Comparison of ENCODE assay signal across 8 cellular contexts in the genomic region with DNA sequence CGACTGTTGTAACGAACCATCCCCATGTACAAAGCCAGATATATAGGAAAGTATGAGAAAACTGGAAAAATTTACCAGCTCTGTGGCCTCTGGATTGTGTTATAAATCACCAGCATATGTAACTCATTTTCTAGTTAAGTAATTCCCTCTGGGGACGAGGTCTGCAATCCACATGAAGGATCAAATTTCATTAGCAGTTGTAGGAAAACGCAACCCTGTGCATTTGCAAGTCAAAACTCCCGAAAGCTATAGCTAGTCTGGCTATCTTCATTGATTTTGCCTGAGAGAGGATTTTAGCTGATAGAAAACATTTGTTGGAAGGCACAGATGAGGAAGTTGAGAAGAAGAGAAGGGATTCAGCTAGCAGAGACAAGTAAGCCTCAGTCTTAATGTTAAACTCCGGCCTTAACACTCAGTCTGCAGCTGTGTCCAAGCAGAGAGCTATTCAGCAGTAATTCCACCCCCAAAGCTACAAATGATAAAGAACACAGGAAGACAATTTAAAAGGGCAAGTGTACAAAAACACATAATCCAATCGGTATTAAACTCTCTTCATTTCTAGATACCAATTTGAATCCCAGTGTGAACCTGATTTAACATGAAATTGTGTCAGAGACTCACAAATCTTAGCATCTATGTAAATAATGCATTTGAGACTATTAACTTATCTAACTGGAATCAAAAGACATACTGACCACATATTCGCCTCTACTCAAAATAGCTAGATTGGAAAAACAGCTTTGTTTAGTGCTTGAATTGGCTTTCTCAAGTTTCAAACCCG. TPM values are rescaled to one million over a fixed set of nuclear protein-coding genes. Genes with fewer than 3 reads are reported as not detected.
A peak's percentile ranks its signal among the peaks of the same experiment; 100 is the strongest.
DNase-seq lines count a peak whose midpoint lies in the region; ATAC-seq and TF ChIP-seq lines count a peak whose summit lies in the region.

No MANE protein-coding gene starts in this region.

- peaks cover 19% of the 10 kb centered on the region for H3K36me3 ChIP-seq in brain microvascular endothelial cell (replicated peaks)
- H3K36me3 ChIP-seq in aorta (ENCODE audit: control insufficient read depth in 1 of 2, insufficient read depth in 2 of 2, low read length in 1 of 2) = no peaks in the 10 kb centered on the region

- H3K4me3 ChIP-seq in brain microvascular endothelial cell (ENCODE audit: low read depth, low read length) (peak overlapping the region; percentile 82), aorta (ENCODE audit: low read length in 2 of 2) (peak overlapping the region; percentile 73 to 96)

- peaks cover 4 to 7% of the 10 kb centered on the region in 2 donors for H3K4me1 ChIP-seq in aorta (ENCODE audit: control insufficient read depth in 1 of 2, insufficient read depth in 2 of 2, low read length in 2 of 2)

- no peaks in the 10 kb centered on the region for H3K9me3 Mint-ChIP-seq in natural killer cell
- no peaks in the 10 kb centered on the region for H3K9me3 Mint-ChIP-seq in natural killer cell treated with Interleukin-12 subunit alpha and Interleukin-12 subunit beta and Interleukin-15 and Interleukin-18, amount 100 ng/mL, for 72 hours

- ATAC-seq in natural killer cell = peak in 2 of 3 donors; percentile 8 to 25
- no peak for ATAC-seq in natural killer cell treated with Interleukin-12 subunit alpha and Interleukin-12 subunit beta and Interleukin-15 and Interleukin-18, amount 100 ng/mL, for 72 hours
- ATAC-seq in left lobe of liver = peak; percentile 26
- ATAC-seq in aorta (ENCODE audit: low FRiP score) = peak; percentile 70
- ATAC-seq in HG02970 (IDR thresholded peaks at IDR 0.05; ENCODE audit: low FRiP score, unreplicated experiment) = no peak
- no peak for ATAC-seq in HG03135 (IDR thresholded peaks at IDR 0.05; ENCODE audit: unreplicated experiment)

- no peak overlapping the region for H3K27ac Mint-ChIP-seq in natural killer cell
- H3K27ac Mint-ChIP-seq in natural killer cell treated with Interleukin-12 subunit alpha and Interleukin-12 subunit beta and Interleukin-15 and Interleukin-18, amount 100 ng/mL, for 72 hours = no peak overlapping the region

- no peak overlapping the region for H3K4me3 Mint-ChIP-seq in natural killer cell
- no peak overlapping the region for H3K4me3 Mint-ChIP-seq in natural killer cell treated with Interleukin-12 subunit alpha and Interleukin-12 subunit beta and Interleukin-15 and Interleukin-18, amount 100 ng/mL, for 72 hours

- no peaks in the 10 kb centered on the region for H3K27me3 ChIP-seq in brain microvascular endothelial cell (replicated peaks)
- H3K27me3 ChIP-seq in aorta (ENCODE audit: control insufficient read depth in 1 of 2, insufficient read depth in 2 of 2, low read length in 1 of 2) = no peaks in the 10 kb centered on the region

- DNase-seq in natural killer cell (no peak), NCI-H2029 treated with DMSO at 0.1 percent for 48 hours (lab: John Stamatoyannopoulos, UW) (peak; percentile 54), brain microvascular endothelial cell (peak; percentile 58), left lobe of liver (ENCODE audit: low spot score) (no peak), aorta (no peak)
- DNase-seq in natural killer cell treated with Interleukin-12 subunit alpha and Interleukin-12 subunit beta and Interleukin-15 and Interleukin-18, amount 100 ng/mL, for 72 hours (ENCODE audit: low spot score) = no peak

- H3K27me3 Mint-ChIP-seq in natural killer cell (ENCODE audit: low read depth in 2 of 2) = no peaks in the 10 kb centered on the region
- H3K27me3 Mint-ChIP-seq in natural killer cell treated with Interleukin-12 subunit alpha and Interleukin-12 subunit beta and Interleukin-15 and Interleukin-18, amount 100 ng/mL, for 72 hours = no peaks in the 10 kb centered on the region

- in situ Hi-C loops in brain microvascular endothelial cell (cut with HindIII; ENCODE audit: low pct_ligation_motif_present, low sequenced_read_pairs) = no loop called here

- intact Hi-C loops in natural killer cell (cut with micrococcal nuclease) = loop anchor here (10.0 kb wide), 1 partner anchor 183 kb away; the partner anchor contains the start of gene LARP4
- intact Hi-C loops in aorta (cut with DNase I) = loop anchor here (2.0 to 5.0 kb wide), 6 partner anchors 25 to 91 kb away; partner anchors contain the start of gene LIMA1 (in 2 of the 2)

- H3K4me1 Mint-ChIP-seq in natural killer cell = peaks cover 13 to 23% of the 10 kb centered on the region in 2 donors
- H3K4me1 Mint-ChIP-seq in natural killer cell treated with Interleukin-12 subunit alpha and Interleukin-12 subunit beta and Interleukin-15 and Interleukin-18, amount 100 ng/mL, for 72 hours (ENCODE audit: low read depth in 2 of 2) = peaks cover 19 to 21% of the 10 kb centered on the region in 2 donors

- no peaks in the 10 kb centered on the region for H3K9me3 ChIP-seq in aorta (ENCODE audit: control insufficient read depth, low read length)

- no peak for TF ChIP-seq CTCF in natural killer cell (IDR thresholded peaks at IDR 0.05)
- TF ChIP-seq CTCF in brain microvascular endothelial cell (IDR thresholded peaks at IDR 0.05; ENCODE audit: low read depth, low read length, missing control alignments) = no peak

- WGBS in aorta, 2 donors = 2% methylated on average over 9 of the region's 9 CpGs

- no peaks in the 10 kb centered on the region for H3K36me3 Mint-ChIP-seq in natural killer cell
- no peaks in the 10 kb centered on the region for H3K36me3 Mint-ChIP-seq in natural killer cell treated with Interleukin-12 subunit alpha and Interleukin-12 subunit beta and Interleukin-15 and Interleukin-18, amount 100 ng/mL, for 72 hours

- H3K27ac ChIP-seq in brain microvascular endothelial cell (peak overlapping the region; percentile 82), aorta (ENCODE audit: low read depth in 1 of 2, low read length in 2 of 2) (peak overlapping the region; percentile 64 to 86)

RNA-seq across cellular contexts. Expression of gene CERS5, which starts 54.2 kb away (rescaled TPM):
- total RNA-seq in natural killer cell = 10 to 100 TPM; 69.9 to 81.2 (median 75.8) TPM
- 100 to 1,000 TPM in 1 of 2 donors, 10 to 100 TPM in 1; 72.1 to 115 TPM for total RNA-seq in natural killer cell treated with Interleukin-12 subunit alpha and Interleukin-12 subunit beta and Interleukin-15 and Interleukin-18, amount 100 ng/mL, for 72 hours
- total RNA-seq in left lobe of liver = 6.5 TPM
- 10 to 100 TPM; 62.8 to 66.6 TPM for total RNA-seq in aorta
- 100 to 1,000 TPM in 1 of 2 donors, 10 to 100 TPM in 1; 27.3 to 115 TPM for polyA plus RNA-seq in aorta

Comparison
In these comparisons a context has a peak if more than half of its experiments do, and no peak if none do; other contexts are left out.
1. ATAC-seq: peak in natural killer cell (2 of 3), left lobe of liver (single experiment) and aorta (single experiment); none in natural killer cell treated with Interleukin-12 subunit alpha and Interleukin-12 subunit beta and Interleukin-15 and Interleukin-18, amount 100 ng/mL, for 72 hours (0 of 2), HG02970 (single experiment) and HG03135 (single experiment).
2. DNase-seq: peak in NCI-H2029 treated with DMSO at 0.1 percent for 48 hours (single experiment) and brain microvascular endothelial cell (single experiment); none in natural killer cell (single experiment), natural killer cell treated with Interleukin-12 subunit alpha and Interleukin-12 subunit beta and Interleukin-15 and Interleukin-18, amount 100 ng/mL, for 72 hours (single experiment), left lobe of liver (single experiment) and aorta (0 of 2).